ENCODE assay signal across 1 cellular context in the genomic region with DNA sequence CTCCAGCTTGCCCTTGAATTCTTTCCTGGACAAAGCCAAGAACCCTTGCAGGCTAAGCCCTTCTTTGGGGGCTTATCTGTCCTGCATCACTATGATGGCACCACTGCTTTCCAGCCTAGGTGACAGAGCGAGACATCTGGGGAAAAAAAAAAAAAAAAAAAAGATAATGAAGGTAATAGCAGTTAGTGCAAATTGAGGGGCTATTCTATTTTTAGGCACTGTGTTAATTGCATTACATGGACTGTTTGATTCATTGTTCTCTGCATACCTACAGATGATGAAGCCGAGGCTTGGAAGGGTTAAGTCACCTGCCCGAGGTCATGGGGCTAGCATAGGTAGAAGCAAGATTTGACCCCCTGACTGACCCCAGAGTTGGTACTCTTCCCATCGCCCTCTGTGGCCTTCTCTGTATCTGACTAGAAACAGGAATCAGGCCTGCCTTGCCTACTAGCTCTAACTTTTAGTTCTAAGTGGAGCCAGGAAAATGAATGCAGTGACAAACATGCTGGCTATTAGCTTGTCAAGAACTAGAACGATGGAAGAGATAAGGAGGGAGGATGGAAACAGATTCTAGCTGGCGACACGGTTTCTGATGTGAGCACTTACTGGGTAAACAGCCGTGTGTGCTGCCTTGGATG.
TF ChIP-seq lines count a peak whose summit lies in the region.

No MANE protein-coding gene starts in this region.

TF ChIP-seq in HepG2, 621 proteins besides CTCF, POLR2A, EP300 and RAD21 (continued from another document):
- TF ChIP-seq, protein P1, sequence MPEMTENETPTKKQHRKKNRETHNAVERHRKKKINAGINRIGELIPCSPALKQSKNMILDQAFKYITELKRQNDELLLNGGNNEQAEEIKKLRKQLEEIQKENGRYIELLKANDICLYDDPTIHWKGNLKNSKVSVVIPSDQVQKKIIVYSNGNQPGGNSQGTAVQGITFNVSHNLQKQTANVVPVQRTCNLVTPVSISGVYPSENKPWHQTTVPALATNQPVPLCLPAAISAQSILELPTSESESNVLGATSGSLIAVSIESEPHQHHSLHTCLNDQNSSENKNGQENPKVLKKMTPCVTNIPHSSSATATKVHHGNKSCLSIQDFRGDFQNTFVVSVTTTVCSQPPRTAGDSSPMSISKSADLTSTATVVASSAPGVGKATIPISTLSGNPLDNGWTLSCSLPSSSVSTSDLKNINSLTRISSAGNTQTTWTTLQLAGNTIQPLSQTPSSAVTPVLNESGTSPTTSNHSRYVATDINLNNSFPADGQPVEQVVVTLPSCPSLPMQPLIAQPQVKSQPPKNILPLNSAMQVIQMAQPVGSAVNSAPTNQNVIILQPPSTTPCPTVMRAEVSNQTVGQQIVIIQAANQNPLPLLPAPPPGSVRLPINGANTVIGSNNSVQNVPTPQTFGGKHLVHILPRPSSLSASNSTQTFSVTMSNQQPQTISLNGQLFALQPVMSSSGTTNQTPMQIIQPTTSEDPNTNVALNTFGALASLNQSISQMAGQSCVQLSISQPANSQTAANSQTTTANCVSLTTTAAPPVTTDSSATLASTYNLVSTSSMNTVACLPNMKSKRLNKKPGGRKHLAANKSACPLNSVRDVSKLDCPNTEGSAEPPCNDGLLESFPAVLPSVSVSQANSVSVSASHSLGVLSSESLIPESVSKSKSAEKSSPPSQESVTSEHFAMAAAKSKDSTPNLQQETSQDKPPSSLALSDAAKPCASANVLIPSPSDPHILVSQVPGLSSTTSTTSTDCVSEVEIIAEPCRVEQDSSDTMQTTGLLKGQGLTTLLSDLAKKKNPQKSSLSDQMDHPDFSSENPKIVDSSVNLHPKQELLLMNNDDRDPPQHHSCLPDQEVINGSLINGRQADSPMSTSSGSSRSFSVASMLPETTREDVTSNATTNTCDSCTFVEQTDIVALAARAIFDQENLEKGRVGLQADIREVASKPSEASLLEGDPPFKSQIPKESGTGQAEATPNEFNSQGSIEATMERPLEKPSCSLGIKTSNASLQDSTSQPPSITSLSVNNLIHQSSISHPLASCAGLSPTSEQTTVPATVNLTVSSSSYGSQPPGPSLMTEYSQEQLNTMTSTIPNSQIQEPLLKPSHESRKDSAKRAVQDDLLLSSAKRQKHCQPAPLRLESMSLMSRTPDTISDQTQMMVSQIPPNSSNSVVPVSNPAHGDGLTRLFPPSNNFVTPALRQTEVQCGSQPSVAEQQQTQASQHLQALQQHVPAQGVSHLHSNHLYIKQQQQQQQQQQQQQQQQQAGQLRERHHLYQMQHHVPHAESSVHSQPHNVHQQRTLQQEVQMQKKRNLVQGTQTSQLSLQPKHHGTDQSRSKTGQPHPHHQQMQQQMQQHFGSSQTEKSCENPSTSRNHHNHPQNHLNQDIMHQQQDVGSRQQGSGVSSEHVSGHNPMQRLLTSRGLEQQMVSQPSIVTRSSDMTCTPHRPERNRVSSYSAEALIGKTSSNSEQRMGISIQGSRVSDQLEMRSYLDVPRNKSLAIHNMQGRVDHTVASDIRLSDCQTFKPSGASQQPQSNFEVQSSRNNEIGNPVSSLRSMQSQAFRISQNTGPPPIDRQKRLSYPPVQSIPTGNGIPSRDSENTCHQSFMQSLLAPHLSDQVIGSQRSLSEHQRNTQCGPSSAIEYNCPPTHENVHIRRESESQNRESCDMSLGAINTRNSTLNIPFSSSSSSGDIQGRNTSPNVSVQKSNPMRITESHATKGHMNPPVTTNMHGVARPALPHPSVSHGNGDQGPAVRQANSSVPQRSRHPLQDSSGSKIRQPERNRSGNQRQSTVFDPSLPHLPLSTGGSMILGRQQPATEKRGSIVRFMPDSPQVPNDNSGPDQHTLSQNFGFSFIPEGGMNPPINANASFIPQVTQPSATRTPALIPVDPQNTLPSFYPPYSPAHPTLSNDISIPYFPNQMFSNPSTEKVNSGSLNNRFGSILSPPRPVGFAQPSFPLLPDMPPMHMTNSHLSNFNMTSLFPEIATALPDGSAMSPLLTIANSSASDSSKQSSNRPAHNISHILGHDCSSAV (CRISPR knock-in tag; IDR thresholded peaks at IDR 0.05; ENCODE audit: borderline replicate concordance), result no peak
- TF ChIP-seq SMARCE1 (IDR thresholded peaks at IDR 0.05; ENCODE audit: borderline replicate concordance) (no peak), ZNF557 (CRISPR knock-in tag; IDR thresholded peaks at IDR 0.05) (no peak), ZNF672 (CRISPR knock-in tag; IDR thresholded peaks at IDR 0.05) (no peak), ZFP36 (IDR thresholded peaks at IDR 0.05; ENCODE audit: borderline replicate concordance, low read depth, low read length, partially characterized antibody) (no peak), MAF1 (CRISPR knock-in tag; IDR thresholded peaks at IDR 0.05; ENCODE audit: borderline replicate concordance) (no peak), ZNF75D (CRISPR knock-in tag; IDR thresholded peaks at IDR 0.05; ENCODE audit: borderline replicate concordance) (no peak), KAT8 (CRISPR knock-in tag; IDR thresholded peaks at IDR 0.05) (no peak), RXRB (CRISPR knock-in tag; IDR thresholded peaks at IDR 0.05; ENCODE audit: borderline replicate concordance) (no peak), THYN1 (CRISPR knock-in tag; IDR thresholded peaks at IDR 0.05; ENCODE audit: borderline replicate concordance, low read depth) (no peak)
- TF ChIP-seq, protein P2, sequence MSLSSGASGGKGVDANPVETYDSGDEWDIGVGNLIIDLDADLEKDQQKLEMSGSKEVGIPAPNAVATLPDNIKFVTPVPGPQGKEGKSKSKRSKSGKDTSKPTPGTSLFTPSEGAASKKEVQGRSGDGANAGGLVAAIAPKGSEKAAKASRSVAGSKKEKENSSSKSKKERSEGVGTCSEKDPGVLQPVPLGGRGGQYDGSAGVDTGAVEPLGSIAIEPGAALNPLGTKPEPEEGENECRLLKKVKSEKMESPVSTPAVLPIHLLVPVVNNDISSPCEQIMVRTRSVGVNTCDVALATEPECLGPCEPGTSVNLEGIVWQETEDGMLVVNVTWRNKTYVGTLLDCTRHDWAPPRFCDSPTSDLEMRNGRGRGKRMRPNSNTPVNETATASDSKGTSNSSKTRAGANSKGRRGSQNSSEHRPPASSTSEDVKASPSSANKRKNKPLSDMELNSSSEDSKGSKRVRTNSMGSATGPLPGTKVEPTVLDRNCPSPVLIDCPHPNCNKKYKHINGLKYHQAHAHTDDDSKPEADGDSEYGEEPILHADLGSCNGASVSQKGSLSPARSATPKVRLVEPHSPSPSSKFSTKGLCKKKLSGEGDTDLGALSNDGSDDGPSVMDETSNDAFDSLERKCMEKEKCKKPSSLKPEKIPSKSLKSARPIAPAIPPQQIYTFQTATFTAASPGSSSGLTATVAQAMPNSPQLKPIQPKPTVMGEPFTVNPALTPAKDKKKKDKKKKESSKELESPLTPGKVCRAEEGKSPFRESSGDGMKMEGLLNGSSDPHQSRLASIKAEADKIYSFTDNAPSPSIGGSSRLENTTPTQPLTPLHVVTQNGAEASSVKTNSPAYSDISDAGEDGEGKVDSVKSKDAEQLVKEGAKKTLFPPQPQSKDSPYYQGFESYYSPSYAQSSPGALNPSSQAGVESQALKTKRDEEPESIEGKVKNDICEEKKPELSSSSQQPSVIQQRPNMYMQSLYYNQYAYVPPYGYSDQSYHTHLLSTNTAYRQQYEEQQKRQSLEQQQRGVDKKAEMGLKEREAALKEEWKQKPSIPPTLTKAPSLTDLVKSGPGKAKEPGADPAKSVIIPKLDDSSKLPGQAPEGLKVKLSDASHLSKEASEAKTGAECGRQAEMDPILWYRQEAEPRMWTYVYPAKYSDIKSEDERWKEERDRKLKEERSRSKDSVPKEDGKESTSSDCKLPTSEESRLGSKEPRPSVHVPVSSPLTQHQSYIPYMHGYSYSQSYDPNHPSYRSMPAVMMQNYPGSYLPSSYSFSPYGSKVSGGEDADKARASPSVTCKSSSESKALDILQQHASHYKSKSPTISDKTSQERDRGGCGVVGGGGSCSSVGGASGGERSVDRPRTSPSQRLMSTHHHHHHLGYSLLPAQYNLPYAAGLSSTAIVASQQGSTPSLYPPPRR (CRISPR knock-in tag; IDR thresholded peaks at IDR 0.05; ENCODE audit: borderline replicate concordance), result no peak
- TF ChIP-seq, protein P3, sequence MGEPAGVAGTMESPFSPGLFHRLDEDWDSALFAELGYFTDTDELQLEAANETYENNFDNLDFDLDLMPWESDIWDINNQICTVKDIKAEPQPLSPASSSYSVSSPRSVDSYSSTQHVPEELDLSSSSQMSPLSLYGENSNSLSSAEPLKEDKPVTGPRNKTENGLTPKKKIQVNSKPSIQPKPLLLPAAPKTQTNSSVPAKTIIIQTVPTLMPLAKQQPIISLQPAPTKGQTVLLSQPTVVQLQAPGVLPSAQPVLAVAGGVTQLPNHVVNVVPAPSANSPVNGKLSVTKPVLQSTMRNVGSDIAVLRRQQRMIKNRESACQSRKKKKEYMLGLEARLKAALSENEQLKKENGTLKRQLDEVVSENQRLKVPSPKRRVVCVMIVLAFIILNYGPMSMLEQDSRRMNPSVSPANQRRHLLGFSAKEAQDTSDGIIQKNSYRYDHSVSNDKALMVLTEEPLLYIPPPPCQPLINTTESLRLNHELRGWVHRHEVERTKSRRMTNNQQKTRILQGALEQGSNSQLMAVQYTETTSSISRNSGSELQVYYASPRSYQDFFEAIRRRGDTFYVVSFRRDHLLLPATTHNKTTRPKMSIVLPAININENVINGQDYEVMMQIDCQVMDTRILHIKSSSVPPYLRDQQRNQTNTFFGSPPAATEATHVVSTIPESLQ (CRISPR knock-in tag; conservative IDR thresholded peaks at IDR 0.05), result no peak
TF ChIP-seq in HepG2: peak in this region for 35.
